Comparison of ENCODE assay signal across 8 cellular contexts in the genomic region with DNA sequence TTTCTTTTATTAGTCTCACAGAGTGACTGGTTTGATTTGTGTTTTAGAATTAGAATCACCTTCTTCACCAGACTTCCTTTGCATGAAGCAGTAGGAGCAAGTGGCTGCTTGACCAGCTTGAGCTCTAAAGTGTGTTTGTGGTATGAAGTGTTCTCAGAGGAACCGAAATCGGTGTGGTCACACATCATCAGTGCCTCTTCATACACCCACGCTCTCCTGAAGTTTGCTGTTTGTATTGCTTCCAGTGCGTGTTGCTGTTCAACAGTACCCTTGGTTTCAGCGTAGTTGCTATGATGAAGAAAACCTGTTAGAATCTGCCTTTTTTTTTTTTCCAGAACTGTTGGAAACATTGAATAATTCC.
DNase-seq lines count a peak whose midpoint lies in the region; ATAC-seq and TF ChIP-seq lines count a peak whose summit lies in the region.

No MANE protein-coding gene starts in this region.

- H3K27me3 Mint-ChIP-seq in activated T-cell treated with anti-CD3 and anti-CD28 coated beads, Interleukin-2, amount 50 U/mL, for 72 hours (ENCODE audit: low read depth): no peaks in the 10 kb centered on the region

- peak overlapping the region; percentile 90 for H3K27ac Mint-ChIP-seq in activated T-cell treated with anti-CD3 and anti-CD28 coated beads, Interleukin-2, amount 50 U/mL, for 72 hours

- no peak overlapping the region for H2AK5ac ChIP-seq in trophoblast cell (ENCODE audit: low read length)

- no peak overlapping the region for H3K23ac ChIP-seq in trophoblast cell (ENCODE audit: low read length)

- H3K18ac ChIP-seq in trophoblast cell (ENCODE audit: low read length): no peak overlapping the region

- no peaks in the 10 kb centered on the region for H3K27me3 ChIP-seq in trophoblast cell (ENCODE audit: insufficient read depth, low read length)

- H3K36me3 ChIP-seq in trophoblast cell (ENCODE audit: control insufficient read depth in 1 of 2, insufficient read depth in 2 of 2, low read length in 2 of 2): no peaks in the 10 kb centered on the region

- no peak overlapping the region for H3K14ac ChIP-seq in trophoblast cell (ENCODE audit: low read length)

- H3K79me1 ChIP-seq in trophoblast cell (ENCODE audit: low read length): no peaks in the 10 kb centered on the region

- H3K27ac ChIP-seq in C4-2B (peak overlapping the region; percentile 86), trophoblast cell (ENCODE audit: low read depth, low read length) (no peak overlapping the region)

- no peak overlapping the region for H3K4ac ChIP-seq in trophoblast cell (ENCODE audit: low read depth, low read length)

- H3K36me3 Mint-ChIP-seq in activated T-cell treated with anti-CD3 and anti-CD28 coated beads, Interleukin-2, amount 50 U/mL, for 72 hours (ENCODE audit: insufficient read depth in 2 of 2): no peaks in the 10 kb centered on the region

- peak; percentile 60 to 68 for DNase-seq in activated T-cell treated with anti-CD3 and anti-CD28 coated beads, Interleukin-2, amount 50 U/mL, for 72 hours
- DNase-seq in trophoblast cell (no peak), KG1 (lab: John Stamatoyannopoulos, UW) (no peak), GF-D8 (lab: John Stamatoyannopoulos, UW) (no peak), SK-N-DZ (ENCODE audit: low spot score) (no peak)

- H4K12ac ChIP-seq in trophoblast cell (ENCODE audit: low read depth, low read length): no peak overlapping the region

- H3K9me3 ChIP-seq in trophoblast cell (ENCODE audit: insufficient read depth, low read depth, low read length): peaks cover 6% of the 10 kb centered on the region

- no peak overlapping the region for H2BK12ac ChIP-seq in trophoblast cell (ENCODE audit: low read length)

- no peak for TF ChIP-seq CTCF in C4-2B (conservative IDR thresholded peaks at IDR 0.05)

- no peak overlapping the region for H2BK5ac ChIP-seq in trophoblast cell (ENCODE audit: low read depth, low read length, poor library complexity)

- peak overlapping the region; percentile 53 to 85 for H3K4me3 Mint-ChIP-seq in activated T-cell treated with anti-CD3 and anti-CD28 coated beads, Interleukin-2, amount 50 U/mL, for 72 hours

- no peaks in the 10 kb centered on the region for H3K9me3 Mint-ChIP-seq in activated T-cell treated with anti-CD3 and anti-CD28 coated beads, Interleukin-2, amount 50 U/mL, for 72 hours

- H4K8ac ChIP-seq in trophoblast cell (ENCODE audit: low read depth, low read length): no peak overlapping the region

- H4K91ac ChIP-seq in trophoblast cell (ENCODE audit: low read depth, low read length): no peak overlapping the region

- H2AFZ ChIP-seq in trophoblast cell (ENCODE audit: insufficient read depth, low read length, poor library complexity): no peak overlapping the region

- no peak overlapping the region for H3K4me2 ChIP-seq in trophoblast cell (ENCODE audit: low read length)

- peaks cover 11 to 24% of the 10 kb centered on the region in 2 experiments for H3K4me1 ChIP-seq in trophoblast cell (ENCODE audit: control insufficient read depth in 1 of 2, insufficient read depth in 2 of 2, low read length in 2 of 2)

- H2BK120ac ChIP-seq in trophoblast cell (ENCODE audit: insufficient read depth, low read length, poor library complexity): no peak overlapping the region

- H3K9ac ChIP-seq in trophoblast cell (ENCODE audit: low read length): peak overlapping the region; percentile 71

- no CpG with 5 or more reads among the region's 5 CpGs for WGBS in trophoblast cell (ENCODE audit: extremely low coverage, insufficient coverage, insufficient read length)

- H3K79me2 ChIP-seq in trophoblast cell (ENCODE audit: control insufficient read depth, insufficient read depth, low read length, poor library complexity): peaks cover 2% of the 10 kb centered on the region

- no peak overlapping the region for H3K4me3 ChIP-seq in trophoblast cell (ENCODE audit: low read depth, low read length)

- ATAC-seq in GM19035 (IDR thresholded peaks at IDR 0.05; ENCODE audit: unreplicated experiment) (peak; percentile 70), HG03135 (IDR thresholded peaks at IDR 0.05; ENCODE audit: unreplicated experiment) (peak; percentile 75)
- ATAC-seq in activated T-cell treated with anti-CD3 and anti-CD28 coated beads, Interleukin-2, amount 50 U/mL, for 72 hours (replicated peaks in 1 of 2): peak; percentile 77

- peaks cover 81% of the 10 kb centered on the region for H3K4me1 Mint-ChIP-seq in activated T-cell treated with anti-CD3 and anti-CD28 coated beads, Interleukin-2, amount 50 U/mL, for 72 hours (ENCODE audit: low read depth)

Comparison
In these comparisons a context has a peak if more than half of its experiments do, and no peak if none do; other contexts are left out.
1. DNase-seq: peak in activated T-cell treated with anti-CD3 and anti-CD28 coated beads, Interleukin-2, amount 50 U/mL, for 72 hours (2 of 2); none in trophoblast cell (0 of 2), KG1 (single experiment), GF-D8 (single experiment) and SK-N-DZ (single experiment).
2. Peak in every context shown above with its lines, with median percentiles within 50 percentile points of each other: ATAC-seq.